Comparison of ENCODE assay signal across 9 cellular contexts in the genomic region with DNA sequence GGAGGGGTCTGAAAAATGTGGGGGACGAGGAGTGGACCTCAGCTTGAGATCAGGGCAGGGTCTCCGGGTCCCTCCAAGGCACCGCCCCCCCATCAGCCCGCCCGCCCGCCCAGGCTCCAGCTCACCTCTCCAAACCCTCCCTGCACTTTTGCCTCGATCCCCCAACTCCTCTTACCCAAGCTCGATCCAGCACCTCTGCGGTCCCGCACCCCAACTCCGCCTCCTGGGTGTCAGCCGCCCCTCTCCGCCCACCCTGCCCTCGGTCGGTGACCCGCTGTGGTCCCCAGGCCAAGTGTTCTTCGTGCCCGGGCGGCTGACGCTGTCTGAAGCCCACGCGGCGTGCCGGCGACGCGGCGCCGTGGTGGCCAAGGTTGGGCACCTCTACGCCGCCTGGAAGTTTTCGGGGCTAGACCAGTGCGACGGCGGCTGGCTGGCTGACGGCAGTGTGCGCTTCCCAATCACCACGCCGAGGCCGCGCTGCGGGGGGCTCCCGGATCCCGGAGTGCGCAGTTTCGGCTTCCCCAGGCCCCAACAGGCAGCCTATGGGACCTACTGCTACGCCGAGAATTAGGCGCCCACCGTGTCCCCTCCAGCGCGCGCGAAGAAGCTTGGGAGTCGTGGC. TPM values are rescaled to one million over a fixed set of nuclear protein-coding genes. Genes with fewer than 3 reads are reported as not detected.
DNase-seq lines count a peak whose midpoint lies in the region; ATAC-seq and TF ChIP-seq lines count a peak whose summit lies in the region.
"Had no signal": no experiment of that assay in that cellular context is flagged by ENCODE, and none has a peak within 500 bp of the region (broad histone marks: within the 10 kb centered on the region; RNA-seq: fewer than 3 reads in every experiment).

No MANE protein-coding gene starts in this region.

- intact Hi-C loops in cardiac septum (cut with DNase I) = loop anchor here (1.0 to 5.0 kb wide), 2 partner anchors 32 to 102 kb away; partner anchors contain the start of genes ISG20L2 and METTL25B

- no peaks in the 10 kb centered on the region for H4K20me1 ChIP-seq in SK-N-SH (ENCODE audit: insufficient read depth)

- no peak for ATAC-seq in HG02840 (IDR thresholded peaks at IDR 0.05; ENCODE audit: low FRiP score, unreplicated experiment)

- no peak overlapping the region for H2AFZ ChIP-seq in SK-N-SH (ENCODE audit: low read depth)

- H3K4me2 ChIP-seq in SK-N-SH = peak overlapping the region; percentile 86

- no peak for TF ChIP-seq EP300 in SK-N-SH (IDR thresholded peaks at IDR 0.05; ENCODE audit: borderline replicate concordance in 1 of 2, low read depth in 1 of 2, low read length in 1 of 2)

- in situ Hi-C loops in ACHN (cut with HindIII; ENCODE audit: low pct_ligation_motif_present, low pct_unique_long_range_greater_than_20kb, low sequenced_read_pairs) = no loop called here

- POLR2A ChIA-PET in SK-N-SH (lab: Yijun Ruan, JAX) = interaction anchor here (0.6 to 1.6 kb wide), 3 partner anchors 24 to 342 kb away, joined by 3 to 9 read pairs (median 3); partner anchors contain the start of gene SMG5

- H3K4me1 ChIP-seq in SK-N-SH (ENCODE audit: control insufficient read depth in 1 of 2, insufficient read depth in 2 of 2, low read depth in 1 of 2, low read length in 1 of 2) (peaks cover 0 to 13% of the 10 kb centered on the region in 2 experiments; a peak in 1 of 4 replicates), rectal smooth muscle tissue (ENCODE audit: control insufficient read depth, insufficient read depth, low read length) (peaks cover 8% of the 10 kb centered on the region)

- no peaks in the 10 kb centered on the region for H3K9me3 ChIP-seq in SK-N-SH

- DNase-seq in GM06990 (ENCODE audit: extremely low read depth, insufficient read length) = no peak
- DNase-seq in SK-N-SH = no peak
- peak; percentile 66 for DNase-seq in cardiac septum (ENCODE audit: low spot score)
- no peak for DNase-seq in ACHN
- no peak for DNase-seq in activated CD4-positive, alpha-beta T cell treated with anti-CD3 and anti-CD28 coated beads for 48 hours
- DNase-seq in T-helper 9 cell = no peak

- H3K27ac ChIP-seq in SK-N-SH (ENCODE audit: low read depth in 2 of 2, low read length in 1 of 2) = no peak overlapping the region
- no peak overlapping the region for H3K27ac ChIP-seq in rectal smooth muscle tissue (ENCODE audit: low read depth, low read length)

- H3K4me3 ChIP-seq in GM06990 (replicated peaks; ENCODE audit: low read depth, low read length) (peak overlapping the region; percentile 8; the same call in 1 of the 2 replicates), SK-N-SH (ENCODE audit: low read depth in 2 of 2, low read length in 1 of 2) (peak overlapping the region; percentile 39 to 57; a peak in 3 of 4 replicates), rectal smooth muscle tissue (ENCODE audit: low read length) (peak overlapping the region; percentile 49)

- H3K36me3 ChIP-seq in GM06990 (ENCODE audit: control insufficient read depth, insufficient read depth, low read length) = no peaks in the 10 kb centered on the region
- H3K36me3 ChIP-seq in SK-N-SH (replicated peaks in 1 of 2; ENCODE audit: control insufficient read depth in 1 of 2, insufficient read depth in 2 of 2, low read length in 1 of 2) = no peaks in the 10 kb centered on the region
- H3K36me3 ChIP-seq in rectal smooth muscle tissue (ENCODE audit: control insufficient read depth, insufficient read depth, low read length) = no peaks in the 10 kb centered on the region

- H3K79me2 ChIP-seq in SK-N-SH (ENCODE audit: insufficient read depth) = no peaks in the 10 kb centered on the region

- TF ChIP-seq CTCF in GM06990 (IDR thresholded peaks at IDR 0.05; ENCODE audit: insufficient read depth, low read length, poor library complexity, severe bottlenecking) (peak; percentile 4), SK-N-SH (IDR thresholded peaks at IDR 0.05) (no peak)

- H3K9ac ChIP-seq in SK-N-SH (no peak overlapping the region), rectal smooth muscle tissue (ENCODE audit: low read length) (no peak overlapping the region)

- H3K9me2 ChIP-seq in SK-N-SH = no peaks in the 10 kb centered on the region

- peaks cover 10% of the 10 kb centered on the region for H3F3A ChIP-seq in SK-N-SH (replicated peaks; ENCODE audit: insufficient read depth)

- WGBS in SK-N-SH (ENCODE audit: low lambda C conversion rate) = no CpG with 5 or more reads among the region's 55 CpGs

- no peak for TF ChIP-seq RAD21 in SK-N-SH (IDR thresholded peaks at IDR 0.05; ENCODE audit: low read length)

- peaks cover 2% of the 10 kb centered on the region for H3K27me3 ChIP-seq in GM06990 (replicated peaks; ENCODE audit: control insufficient read depth, insufficient read depth, low read length)
- peaks cover 29% of the 10 kb centered on the region for H3K27me3 ChIP-seq in SK-N-SH (ENCODE audit: insufficient read depth)
- peaks cover 25% of the 10 kb centered on the region for H3K27me3 ChIP-seq in rectal smooth muscle tissue (ENCODE audit: control insufficient read depth, insufficient read depth, low read length)

- CTCF ChIA-PET in SK-N-SH (lab: Yijun Ruan, JAX) = interaction anchor here (0.7 to 18.0 kb wide), 35 partner anchors 9 to 270 kb away, joined by 3 to 643 read pairs (median 6); partner anchors contain the start of genes BCAN, CRABP2, IQGAP3 and ISG20L2

TF ChIP-seq in SK-N-SH, 30 proteins besides CTCF, POLR2A, EP300 and RAD21 (continues in another document):
- TF ChIP-seq POLR2AphosphoS5 (IDR thresholded peaks at IDR 0.05; ENCODE audit: low read depth, low read length) (no peak), SMC3 (IDR thresholded peaks at IDR 0.05; ENCODE audit: low read depth, low read length) (no peak), FOXJ3 (CRISPR knock-in tag; IDR thresholded peaks at IDR 0.05) (no peak), EZH2phosphoT487 (IDR thresholded peaks at IDR 0.05; ENCODE audit: borderline replicate concordance, low read depth) (no peak; the same call in 1 of the 2 replicates), TCF12 (IDR thresholded peaks at IDR 0.05) (no peak), YY1 (IDR thresholded peaks at IDR 0.05; ENCODE audit: low read depth) (no peak), SIN3A (IDR thresholded peaks at IDR 0.05; ENCODE audit: borderline replicate concordance, low read depth, low read length) (no peak), ELF1 (IDR thresholded peaks at IDR 0.05) (no peak), RCOR1 (IDR thresholded peaks at IDR 0.05; ENCODE audit: low read length) (no peak), GATA2 (CRISPR knock-in tag; IDR thresholded peaks at IDR 0.05) (no peak), JUND (IDR thresholded peaks at IDR 0.05) (no peak), RFX5 (IDR thresholded peaks at IDR 0.05; ENCODE audit: low read length) (no peak), TAF1 (IDR thresholded peaks at IDR 0.05; ENCODE audit: borderline replicate concordance, low read depth, low read length) (no peak), GABPA (IDR thresholded peaks at IDR 0.05; ENCODE audit: low read depth) (no peak)
- TF ChIP-seq, protein P1, sequence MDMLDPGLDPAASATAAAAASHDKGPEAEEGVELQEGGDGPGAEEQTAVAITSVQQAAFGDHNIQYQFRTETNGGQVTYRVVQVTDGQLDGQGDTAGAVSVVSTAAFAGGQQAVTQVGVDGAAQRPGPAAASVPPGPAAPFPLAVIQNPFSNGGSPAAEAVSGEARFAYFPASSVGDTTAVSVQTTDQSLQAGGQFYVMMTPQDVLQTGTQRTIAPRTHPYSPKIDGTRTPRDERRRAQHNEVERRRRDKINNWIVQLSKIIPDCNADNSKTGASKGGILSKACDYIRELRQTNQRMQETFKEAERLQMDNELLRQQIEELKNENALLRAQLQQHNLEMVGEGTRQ (IDR thresholded peaks at IDR 0.05; ENCODE audit: borderline replicate concordance, low read depth, low read length) = no peak
- TF ChIP-seq, protein P2, sequence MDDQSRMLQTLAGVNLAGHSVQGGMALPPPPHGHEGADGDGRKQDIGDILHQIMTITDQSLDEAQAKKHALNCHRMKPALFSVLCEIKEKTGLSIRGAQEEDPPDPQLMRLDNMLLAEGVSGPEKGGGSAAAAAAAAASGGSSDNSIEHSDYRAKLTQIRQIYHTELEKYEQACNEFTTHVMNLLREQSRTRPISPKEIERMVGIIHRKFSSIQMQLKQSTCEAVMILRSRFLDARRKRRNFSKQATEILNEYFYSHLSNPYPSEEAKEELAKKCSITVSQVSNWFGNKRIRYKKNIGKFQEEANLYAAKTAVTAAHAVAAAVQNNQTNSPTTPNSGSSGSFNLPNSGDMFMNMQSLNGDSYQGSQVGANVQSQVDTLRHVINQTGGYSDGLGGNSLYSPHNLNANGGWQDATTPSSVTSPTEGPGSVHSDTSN (IDR thresholded peaks at IDR 0.05) = no peak
- TF ChIP-seq, protein P3, sequence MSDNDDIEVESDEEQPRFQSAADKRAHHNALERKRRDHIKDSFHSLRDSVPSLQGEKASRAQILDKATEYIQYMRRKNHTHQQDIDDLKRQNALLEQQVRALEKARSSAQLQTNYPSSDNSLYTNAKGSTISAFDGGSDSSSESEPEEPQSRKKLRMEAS (IDR thresholded peaks at IDR 0.05; ENCODE audit: low read depth) = no peak
- TF ChIP-seq, protein P4, sequence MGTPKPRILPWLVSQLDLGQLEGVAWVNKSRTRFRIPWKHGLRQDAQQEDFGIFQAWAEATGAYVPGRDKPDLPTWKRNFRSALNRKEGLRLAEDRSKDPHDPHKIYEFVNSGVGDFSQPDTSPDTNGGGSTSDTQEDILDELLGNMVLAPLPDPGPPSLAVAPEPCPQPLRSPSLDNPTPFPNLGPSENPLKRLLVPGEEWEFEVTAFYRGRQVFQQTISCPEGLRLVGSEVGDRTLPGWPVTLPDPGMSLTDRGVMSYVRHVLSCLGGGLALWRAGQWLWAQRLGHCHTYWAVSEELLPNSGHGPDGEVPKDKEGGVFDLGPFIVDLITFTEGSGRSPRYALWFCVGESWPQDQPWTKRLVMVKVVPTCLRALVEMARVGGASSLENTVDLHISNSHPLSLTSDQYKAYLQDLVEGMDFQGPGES (IDR thresholded peaks at IDR 0.05; ENCODE audit: low read depth, low read length) = no peak

RNA-seq across cellular contexts. Expression of gene HAPLN2, which starts 5.7 kb away (rescaled TPM):
- polyA plus RNA-seq in SK-N-SH (2012; rRNA removed) = 0.10 and 0.20 TPM in 2 replicates
- not detected in 2 replicates for polyA plus RNA-seq in SK-N-SH (2012; cell fraction: cytosol; rRNA removed)
- polyA plus RNA-seq in SK-N-SH (2012; cell fraction: nucleus; rRNA removed) = 0.98 and 1.1 TPM in 2 replicates
- total RNA-seq in cardiac septum = 0.43 TPM
- total RNA-seq: pulmonary artery endothelial cell had no signal

RNA-seq across cellular contexts. Expression of gene BCAN, which starts 17.0 kb away (rescaled TPM):
- polyA plus RNA-seq in SK-N-SH (2012; rRNA removed) = 0.13 and 0.25 TPM in 2 replicates
- 0.08 and 0.25 TPM in 2 replicates for polyA plus RNA-seq in SK-N-SH (2012; cell fraction: cytosol; rRNA removed)
- polyA plus RNA-seq in SK-N-SH (2012; cell fraction: nucleus; rRNA removed) = 0.10 and 0.20 TPM in 2 replicates
- 0.16 TPM for total RNA-seq in cardiac septum
- total RNA-seq: pulmonary artery endothelial cell had no signal

RNA-seq across cellular contexts. Expression of gene GPATCH4, which starts 23.6 kb away (rescaled TPM):
- polyA plus RNA-seq in SK-N-SH (2012; rRNA removed) = 36.6 and 46.8 TPM in 2 replicates
- polyA plus RNA-seq in SK-N-SH (2012; cell fraction: cytosol; rRNA removed) = 45.1 and 47.1 TPM in 2 replicates
- 41.7 and 60.0 TPM in 2 replicates for polyA plus RNA-seq in SK-N-SH (2012; cell fraction: nucleus; rRNA removed)
- total RNA-seq in cardiac septum = 15.5 TPM

RNA-seq across cellular contexts. Expression of gene NAXE, which starts 33.3 kb away (rescaled TPM):
- 68.5 and 98.4 TPM in 2 replicates for polyA plus RNA-seq in SK-N-SH (2012; rRNA removed)
- polyA plus RNA-seq in SK-N-SH (2012; cell fraction: cytosol; rRNA removed) = 66.1 and 89.0 TPM in 2 replicates
- 57.4 and 64.6 TPM in 2 replicates for polyA plus RNA-seq in SK-N-SH (2012; cell fraction: nucleus; rRNA removed)
- total RNA-seq in cardiac septum = 91.4 TPM

RNA-seq across cellular contexts. Expression of gene TTC24, which starts 45.4 kb away (rescaled TPM):
- polyA plus RNA-seq in SK-N-SH (2012; rRNA removed) = not detected in 2 replicates
- not detected in 2 replicates for polyA plus RNA-seq in SK-N-SH (2012; cell fraction: cytosol; rRNA removed)
- not detected in 2 replicates for polyA plus RNA-seq in SK-N-SH (2012; cell fraction: nucleus; rRNA removed)
- total RNA-seq in cardiac septum = not detected
- total RNA-seq: pulmonary artery endothelial cell had no signal
